ENCODE assay signal across 1 cellular context in the genomic region with DNA sequence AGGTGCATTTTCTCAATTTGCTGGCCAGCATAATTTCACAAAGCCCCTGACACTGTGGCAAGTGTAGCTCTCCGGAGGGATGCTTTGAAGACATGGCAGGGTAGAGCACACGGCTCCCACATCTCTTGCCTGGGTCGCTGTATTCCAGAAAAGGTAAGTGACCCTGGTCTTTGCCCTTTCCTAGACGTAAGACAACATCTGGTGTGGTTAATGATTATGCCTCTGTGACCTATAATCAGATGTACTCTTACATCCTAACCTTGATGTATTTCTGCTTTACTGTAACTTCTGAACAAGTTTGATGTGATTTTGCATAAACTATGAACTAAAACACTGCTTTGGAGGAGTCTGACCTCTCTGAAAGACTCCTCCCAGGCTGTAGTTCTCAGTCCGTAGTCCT.
TF ChIP-seq lines count a peak whose summit lies in the region.

No MANE protein-coding gene starts in this region.

TF ChIP-seq in HepG2, 621 proteins besides CTCF, POLR2A, EP300 and RAD21 (continued from another document and continues in another):
- TF ChIP-seq, protein P1, sequence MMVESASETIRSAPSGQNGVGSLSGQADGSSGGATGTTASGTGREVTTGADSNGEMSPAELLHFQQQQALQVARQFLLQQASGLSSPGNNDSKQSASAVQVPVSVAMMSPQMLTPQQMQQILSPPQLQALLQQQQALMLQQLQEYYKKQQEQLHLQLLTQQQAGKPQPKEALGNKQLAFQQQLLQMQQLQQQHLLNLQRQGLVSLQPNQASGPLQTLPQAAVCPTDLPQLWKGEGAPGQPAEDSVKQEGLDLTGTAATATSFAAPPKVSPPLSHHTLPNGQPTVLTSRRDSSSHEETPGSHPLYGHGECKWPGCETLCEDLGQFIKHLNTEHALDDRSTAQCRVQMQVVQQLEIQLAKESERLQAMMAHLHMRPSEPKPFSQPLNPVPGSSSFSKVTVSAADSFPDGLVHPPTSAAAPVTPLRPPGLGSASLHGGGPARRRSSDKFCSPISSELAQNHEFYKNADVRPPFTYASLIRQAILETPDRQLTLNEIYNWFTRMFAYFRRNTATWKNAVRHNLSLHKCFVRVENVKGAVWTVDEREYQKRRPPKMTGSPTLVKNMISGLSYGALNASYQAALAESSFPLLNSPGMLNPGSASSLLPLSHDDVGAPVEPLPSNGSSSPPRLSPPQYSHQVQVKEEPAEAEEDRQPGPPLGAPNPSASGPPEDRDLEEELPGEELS (CRISPR knock-in tag; IDR thresholded peaks at IDR 0.05), result peak; percentile 83
- TF ChIP-seq XBP1 (CRISPR knock-in tag; IDR thresholded peaks at IDR 0.05) (no peak), ERF (CRISPR knock-in tag; IDR thresholded peaks at IDR 0.05) (peak; percentile 65; the same call in 1 of the 2 replicates), WIZ (CRISPR knock-in tag; IDR thresholded peaks at IDR 0.05) (no peak), SOX6 (IDR thresholded peaks at IDR 0.05) (no peak), SOX6 (CRISPR knock-in tag; IDR thresholded peaks at IDR 0.05) (peak; percentile 74), ZNF629 (CRISPR knock-in tag; conservative IDR thresholded peaks at IDR 0.05) (no peak), CEBPB (IDR thresholded peaks at IDR 0.05; ENCODE audit: borderline replicate concordance, low read depth, low read length) (no peak), NPAS2 (CRISPR knock-in tag; IDR thresholded peaks at IDR 0.05; ENCODE audit: borderline replicate concordance) (no peak), YY1 (IDR thresholded peaks at IDR 0.05; ENCODE audit: insufficient read depth, insufficient replicate concordance, low read depth, low read length) (no peak), TGIF2 (CRISPR knock-in tag; IDR thresholded peaks at IDR 0.05) (no peak), ZNF333 (CRISPR knock-in tag; IDR thresholded peaks at IDR 0.05; ENCODE audit: borderline replicate concordance) (no peak), ARNT (IDR thresholded peaks at IDR 0.05) (no peak), ZNF562 (CRISPR knock-in tag; IDR thresholded peaks at IDR 0.05; ENCODE audit: borderline replicate concordance) (no peak), ZNF883 (CRISPR knock-in tag; IDR thresholded peaks at IDR 0.05; ENCODE audit: not compliant biosample characterization) (no peak), RFX3 (CRISPR knock-in tag; IDR thresholded peaks at IDR 0.05) (no peak), LCORL (IDR thresholded peaks at IDR 0.05) (no peak), LCORL (CRISPR knock-in tag; IDR thresholded peaks at IDR 0.05) (no peak), BHLHE40 (IDR thresholded peaks at IDR 0.05; ENCODE audit: low read length) (no peak), ETV6 (CRISPR knock-in tag; conservative IDR thresholded peaks at IDR 0.05) (no peak), ZNF746 (CRISPR knock-in tag; IDR thresholded peaks at IDR 0.05) (no peak), ZNF24 (IDR thresholded peaks at IDR 0.05) (no peak)
- TF ChIP-seq, protein P2, sequence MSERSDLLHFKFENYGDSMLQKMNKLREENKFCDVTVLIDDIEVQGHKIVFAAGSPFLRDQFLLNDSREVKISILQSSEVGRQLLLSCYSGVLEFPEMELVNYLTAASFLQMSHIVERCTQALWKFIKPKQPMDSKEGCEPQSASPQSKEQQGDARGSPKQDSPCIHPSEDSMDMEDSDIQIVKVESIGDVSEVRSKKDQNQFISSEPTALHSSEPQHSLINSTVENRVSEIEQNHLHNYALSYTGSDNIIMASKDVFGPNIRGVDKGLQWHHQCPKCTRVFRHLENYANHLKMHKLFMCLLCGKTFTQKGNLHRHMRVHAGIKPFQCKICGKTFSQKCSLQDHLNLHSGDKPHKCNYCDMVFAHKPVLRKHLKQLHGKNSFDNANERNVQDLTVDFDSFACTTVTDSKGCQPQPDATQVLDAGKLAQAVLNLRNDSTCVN (CRISPR knock-in tag; IDR thresholded peaks at IDR 0.05; ENCODE audit: borderline replicate concordance), result peak; percentile 96
- TF ChIP-seq, protein P3, sequence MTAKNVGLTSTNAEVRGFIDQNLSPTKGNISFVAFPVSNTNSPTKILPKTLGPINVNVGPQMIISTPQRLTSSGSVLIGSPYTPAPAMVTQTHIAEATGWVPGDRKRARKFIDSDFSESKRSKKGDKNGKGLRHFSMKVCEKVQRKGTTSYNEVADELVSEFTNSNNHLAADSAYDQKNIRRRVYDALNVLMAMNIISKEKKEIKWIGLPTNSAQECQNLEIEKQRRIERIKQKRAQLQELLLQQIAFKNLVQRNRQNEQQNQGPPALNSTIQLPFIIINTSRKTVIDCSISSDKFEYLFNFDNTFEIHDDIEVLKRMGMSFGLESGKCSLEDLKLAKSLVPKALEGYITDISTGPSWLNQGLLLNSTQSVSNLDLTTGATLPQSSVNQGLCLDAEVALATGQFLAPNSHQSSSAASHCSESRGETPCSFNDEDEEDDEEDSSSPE (CRISPR knock-in tag; IDR thresholded peaks at IDR 0.05), result 0 out of 2 replicates have a peak, but pooled peaks have one; percentile 14
- TF ChIP-seq, protein P4, sequence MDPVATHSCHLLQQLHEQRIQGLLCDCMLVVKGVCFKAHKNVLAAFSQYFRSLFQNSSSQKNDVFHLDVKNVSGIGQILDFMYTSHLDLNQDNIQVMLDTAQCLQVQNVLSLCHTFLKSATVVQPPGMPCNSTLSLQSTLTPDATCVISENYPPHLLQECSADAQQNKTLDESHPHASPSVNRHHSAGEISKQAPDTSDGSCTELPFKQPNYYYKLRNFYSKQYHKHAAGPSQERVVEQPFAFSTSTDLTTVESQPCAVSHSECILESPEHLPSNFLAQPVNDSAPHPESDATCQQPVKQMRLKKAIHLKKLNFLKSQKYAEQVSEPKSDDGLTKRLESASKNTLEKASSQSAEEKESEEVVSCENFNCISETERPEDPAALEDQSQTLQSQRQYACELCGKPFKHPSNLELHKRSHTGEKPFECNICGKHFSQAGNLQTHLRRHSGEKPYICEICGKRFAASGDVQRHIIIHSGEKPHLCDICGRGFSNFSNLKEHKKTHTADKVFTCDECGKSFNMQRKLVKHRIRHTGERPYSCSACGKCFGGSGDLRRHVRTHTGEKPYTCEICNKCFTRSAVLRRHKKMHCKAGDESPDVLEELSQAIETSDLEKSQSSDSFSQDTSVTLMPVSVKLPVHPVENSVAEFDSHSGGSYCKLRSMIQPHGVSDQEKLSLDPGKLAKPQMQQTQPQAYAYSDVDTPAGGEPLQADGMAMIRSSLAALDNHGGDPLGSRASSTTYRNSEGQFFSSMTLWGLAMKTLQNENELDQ (CRISPR knock-in tag; IDR thresholded peaks at IDR 0.05; ENCODE audit: borderline replicate concordance), result no peak
- TF ChIP-seq, protein P5, sequence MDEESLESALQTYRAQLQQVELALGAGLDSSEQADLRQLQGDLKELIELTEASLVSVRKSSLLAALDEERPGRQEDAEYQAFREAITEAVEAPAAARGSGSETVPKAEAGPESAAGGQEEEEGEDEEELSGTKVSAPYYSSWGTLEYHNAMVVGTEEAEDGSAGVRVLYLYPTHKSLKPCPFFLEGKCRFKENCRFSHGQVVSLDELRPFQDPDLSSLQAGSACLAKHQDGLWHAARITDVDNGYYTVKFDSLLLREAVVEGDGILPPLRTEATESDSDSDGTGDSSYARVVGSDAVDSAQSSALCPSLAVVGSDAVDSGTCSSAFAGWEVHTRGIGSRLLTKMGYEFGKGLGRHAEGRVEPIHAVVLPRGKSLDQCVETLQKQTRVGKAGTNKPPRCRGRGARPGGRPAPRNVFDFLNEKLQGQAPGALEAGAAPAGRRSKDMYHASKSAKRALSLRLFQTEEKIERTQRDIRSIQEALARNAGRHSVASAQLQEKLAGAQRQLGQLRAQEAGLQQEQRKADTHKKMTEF (CRISPR knock-in tag; IDR thresholded peaks at IDR 0.05), result peak; percentile 77
- TF ChIP-seq, protein P6, sequence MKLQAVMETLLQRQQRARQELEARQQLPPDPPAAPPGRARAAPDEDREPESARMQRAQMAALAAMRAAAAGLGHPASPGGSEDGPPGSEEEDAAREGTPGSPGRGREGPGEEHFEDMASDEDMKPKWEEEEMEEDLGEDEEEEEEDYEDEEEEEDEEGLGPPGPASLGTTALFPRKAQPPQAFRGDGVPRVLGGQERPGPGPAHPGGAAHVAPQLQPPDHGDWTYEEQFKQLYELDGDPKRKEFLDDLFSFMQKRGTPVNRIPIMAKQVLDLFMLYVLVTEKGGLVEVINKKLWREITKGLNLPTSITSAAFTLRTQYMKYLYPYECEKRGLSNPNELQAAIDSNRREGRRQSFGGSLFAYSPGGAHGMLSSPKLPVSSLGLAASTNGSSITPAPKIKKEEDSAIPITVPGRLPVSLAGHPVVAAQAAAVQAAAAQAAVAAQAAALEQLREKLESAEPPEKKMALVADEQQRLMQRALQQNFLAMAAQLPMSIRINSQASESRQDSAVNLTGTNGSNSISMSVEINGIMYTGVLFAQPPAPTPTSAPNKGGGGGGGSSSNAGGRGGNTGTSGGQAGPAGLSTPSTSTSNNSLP (IDR thresholded peaks at IDR 0.05; ENCODE audit: low read depth, low read length), result peak; percentile 80
- TF ChIP-seq, protein P7, sequence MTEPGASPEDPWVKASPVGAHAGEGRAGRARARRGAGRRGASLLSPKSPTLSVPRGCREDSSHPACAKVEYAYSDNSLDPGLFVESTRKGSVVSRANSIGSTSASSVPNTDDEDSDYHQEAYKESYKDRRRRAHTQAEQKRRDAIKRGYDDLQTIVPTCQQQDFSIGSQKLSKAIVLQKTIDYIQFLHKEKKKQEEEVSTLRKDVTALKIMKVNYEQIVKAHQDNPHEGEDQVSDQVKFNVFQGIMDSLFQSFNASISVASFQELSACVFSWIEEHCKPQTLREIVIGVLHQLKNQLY (CRISPR knock-in tag; IDR thresholded peaks at IDR 0.05), result no peak
- TF ChIP-seq, protein P8, sequence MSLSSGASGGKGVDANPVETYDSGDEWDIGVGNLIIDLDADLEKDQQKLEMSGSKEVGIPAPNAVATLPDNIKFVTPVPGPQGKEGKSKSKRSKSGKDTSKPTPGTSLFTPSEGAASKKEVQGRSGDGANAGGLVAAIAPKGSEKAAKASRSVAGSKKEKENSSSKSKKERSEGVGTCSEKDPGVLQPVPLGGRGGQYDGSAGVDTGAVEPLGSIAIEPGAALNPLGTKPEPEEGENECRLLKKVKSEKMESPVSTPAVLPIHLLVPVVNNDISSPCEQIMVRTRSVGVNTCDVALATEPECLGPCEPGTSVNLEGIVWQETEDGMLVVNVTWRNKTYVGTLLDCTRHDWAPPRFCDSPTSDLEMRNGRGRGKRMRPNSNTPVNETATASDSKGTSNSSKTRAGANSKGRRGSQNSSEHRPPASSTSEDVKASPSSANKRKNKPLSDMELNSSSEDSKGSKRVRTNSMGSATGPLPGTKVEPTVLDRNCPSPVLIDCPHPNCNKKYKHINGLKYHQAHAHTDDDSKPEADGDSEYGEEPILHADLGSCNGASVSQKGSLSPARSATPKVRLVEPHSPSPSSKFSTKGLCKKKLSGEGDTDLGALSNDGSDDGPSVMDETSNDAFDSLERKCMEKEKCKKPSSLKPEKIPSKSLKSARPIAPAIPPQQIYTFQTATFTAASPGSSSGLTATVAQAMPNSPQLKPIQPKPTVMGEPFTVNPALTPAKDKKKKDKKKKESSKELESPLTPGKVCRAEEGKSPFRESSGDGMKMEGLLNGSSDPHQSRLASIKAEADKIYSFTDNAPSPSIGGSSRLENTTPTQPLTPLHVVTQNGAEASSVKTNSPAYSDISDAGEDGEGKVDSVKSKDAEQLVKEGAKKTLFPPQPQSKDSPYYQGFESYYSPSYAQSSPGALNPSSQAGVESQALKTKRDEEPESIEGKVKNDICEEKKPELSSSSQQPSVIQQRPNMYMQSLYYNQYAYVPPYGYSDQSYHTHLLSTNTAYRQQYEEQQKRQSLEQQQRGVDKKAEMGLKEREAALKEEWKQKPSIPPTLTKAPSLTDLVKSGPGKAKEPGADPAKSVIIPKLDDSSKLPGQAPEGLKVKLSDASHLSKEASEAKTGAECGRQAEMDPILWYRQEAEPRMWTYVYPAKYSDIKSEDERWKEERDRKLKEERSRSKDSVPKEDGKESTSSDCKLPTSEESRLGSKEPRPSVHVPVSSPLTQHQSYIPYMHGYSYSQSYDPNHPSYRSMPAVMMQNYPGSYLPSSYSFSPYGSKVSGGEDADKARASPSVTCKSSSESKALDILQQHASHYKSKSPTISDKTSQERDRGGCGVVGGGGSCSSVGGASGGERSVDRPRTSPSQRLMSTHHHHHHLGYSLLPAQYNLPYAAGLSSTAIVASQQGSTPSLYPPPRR (CRISPR knock-in tag; IDR thresholded peaks at IDR 0.05; ENCODE audit: borderline replicate concordance), result peak; percentile 59; the same call in 1 of the 2 replicates
- TF ChIP-seq, protein P9, sequence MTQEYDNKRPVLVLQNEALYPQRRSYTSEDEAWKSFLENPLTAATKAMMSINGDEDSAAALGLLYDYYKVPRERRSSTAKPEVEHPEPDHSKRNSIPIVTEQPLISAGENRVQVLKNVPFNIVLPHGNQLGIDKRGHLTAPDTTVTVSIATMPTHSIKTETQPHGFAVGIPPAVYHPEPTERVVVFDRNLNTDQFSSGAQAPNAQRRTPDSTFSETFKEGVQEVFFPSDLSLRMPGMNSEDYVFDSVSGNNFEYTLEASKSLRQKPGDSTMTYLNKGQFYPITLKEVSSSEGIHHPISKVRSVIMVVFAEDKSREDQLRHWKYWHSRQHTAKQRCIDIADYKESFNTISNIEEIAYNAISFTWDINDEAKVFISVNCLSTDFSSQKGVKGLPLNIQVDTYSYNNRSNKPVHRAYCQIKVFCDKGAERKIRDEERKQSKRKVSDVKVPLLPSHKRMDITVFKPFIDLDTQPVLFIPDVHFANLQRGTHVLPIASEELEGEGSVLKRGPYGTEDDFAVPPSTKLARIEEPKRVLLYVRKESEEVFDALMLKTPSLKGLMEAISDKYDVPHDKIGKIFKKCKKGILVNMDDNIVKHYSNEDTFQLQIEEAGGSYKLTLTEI (CRISPR knock-in tag; conservative IDR thresholded peaks at IDR 0.05), result no peak
- TF ChIP-seq, protein P10, sequence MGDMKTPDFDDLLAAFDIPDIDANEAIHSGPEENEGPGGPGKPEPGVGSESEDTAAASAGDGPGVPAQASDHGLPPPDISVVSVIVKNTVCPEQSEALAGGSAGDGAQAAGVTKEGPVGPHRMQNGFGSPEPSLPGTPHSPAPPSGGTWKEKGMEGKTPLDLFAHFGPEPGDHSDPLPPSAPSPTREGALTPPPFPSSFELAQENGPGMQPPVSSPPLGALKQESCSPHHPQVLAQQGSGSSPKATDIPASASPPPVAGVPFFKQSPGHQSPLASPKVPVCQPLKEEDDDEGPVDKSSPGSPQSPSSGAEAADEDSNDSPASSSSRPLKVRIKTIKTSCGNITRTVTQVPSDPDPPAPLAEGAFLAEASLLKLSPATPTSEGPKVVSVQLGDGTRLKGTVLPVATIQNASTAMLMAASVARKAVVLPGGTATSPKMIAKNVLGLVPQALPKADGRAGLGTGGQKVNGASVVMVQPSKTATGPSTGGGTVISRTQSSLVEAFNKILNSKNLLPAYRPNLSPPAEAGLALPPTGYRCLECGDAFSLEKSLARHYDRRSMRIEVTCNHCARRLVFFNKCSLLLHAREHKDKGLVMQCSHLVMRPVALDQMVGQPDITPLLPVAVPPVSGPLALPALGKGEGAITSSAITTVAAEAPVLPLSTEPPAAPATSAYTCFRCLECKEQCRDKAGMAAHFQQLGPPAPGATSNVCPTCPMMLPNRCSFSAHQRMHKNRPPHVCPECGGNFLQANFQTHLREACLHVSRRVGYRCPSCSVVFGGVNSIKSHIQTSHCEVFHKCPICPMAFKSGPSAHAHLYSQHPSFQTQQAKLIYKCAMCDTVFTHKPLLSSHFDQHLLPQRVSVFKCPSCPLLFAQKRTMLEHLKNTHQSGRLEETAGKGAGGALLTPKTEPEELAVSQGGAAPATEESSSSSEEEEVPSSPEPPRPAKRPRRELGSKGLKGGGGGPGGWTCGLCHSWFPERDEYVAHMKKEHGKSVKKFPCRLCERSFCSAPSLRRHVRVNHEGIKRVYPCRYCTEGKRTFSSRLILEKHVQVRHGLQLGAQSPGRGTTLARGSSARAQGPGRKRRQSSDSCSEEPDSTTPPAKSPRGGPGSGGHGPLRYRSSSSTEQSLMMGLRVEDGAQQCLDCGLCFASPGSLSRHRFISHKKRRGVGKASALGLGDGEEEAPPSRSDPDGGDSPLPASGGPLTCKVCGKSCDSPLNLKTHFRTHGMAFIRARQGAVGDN (CRISPR knock-in tag; IDR thresholded peaks at IDR 0.05), result no peak
